In genomic region chr19:3500429-3501101, GRCh38 we compare ENCODE assay signal across 8 cellular contexts. TPM values are rescaled to one million over a fixed set of nuclear protein-coding genes. Genes with fewer than 3 reads are reported as not detected.
DNase-seq lines count a peak whose midpoint lies in the region; ATAC-seq, FAIRE-seq and TF ChIP-seq lines count a peak whose summit lies in the region.

Gene DOHH, minus strand, starts transcription at chr19:3500674. Its CDS starts 3,860 bp downstream, at chr19:3496814.

- no peaks in the 10 kb centered on the region for H3K27me3 ChIP-seq in pancreas
- H3K27me3 ChIP-seq in tibial nerve: no peaks in the 10 kb centered on the region

- peak; percentile 86 to 95 for TF ChIP-seq EP300 in tibial nerve (IDR thresholded peaks at IDR 0.05)

- no peaks in the 10 kb centered on the region for H3K9me3 ChIP-seq in pancreas
- no peaks in the 10 kb centered on the region for H3K9me3 ChIP-seq in tibial nerve

- H3K36me3 ChIP-seq in pancreas (peaks cover 0 to 9% (median 0%) of the 10 kb centered on the region in 3 donors), tibial nerve (peaks cover 0 to 24% (median under 1%) of the 10 kb centered on the region in 3 donors)

- TF ChIP-seq POLR2A in GM10847 (IDR thresholded peaks at IDR 0.05; ENCODE audit: extremely low read depth, insufficient read length): peak; percentile 84
- TF ChIP-seq POLR2A in tibial nerve (IDR thresholded peaks at IDR 0.05): peak in 1 of 2 donors; percentile 47

- peak; percentile 70 for FAIRE-seq in pancreas (lab: Jason Lieb, UNC)

- DNase-seq in NCI-H1417 (lab: John Stamatoyannopoulos, UW): peak; percentile 98 to 99 (median 99)
- DNase-seq in SW 1271 (lab: John Stamatoyannopoulos, UW): peak; percentile 87 to 95
- DNase-seq in activated naive CD8-positive, alpha-beta T cell treated with anti-CD3 and anti-CD28 coated beads, Interleukin-2, amount 50 U/mL, for 16 hours (ENCODE audit: low read depth, low spot score): peak; percentile 91
- peak; percentile 97 for DNase-seq in Right ventricle myocardium superior
- DNase-seq in pancreas: peak; percentile 94 to 99 (median 95)
- DNase-seq in tibial nerve (ENCODE audit: low spot score in 2 of 2): peak; percentile 85 to 94

- 0% methylated on average over 52 of the region's 52 CpGs for WGBS in pancreas, 2 donors
- WGBS in tibial nerve, 2 donors: 0% methylated on average over 27 of the region's 52 CpGs

- ATAC-seq in HG02678 (IDR thresholded peaks at IDR 0.05; ENCODE audit: unreplicated experiment) (peak; percentile 89), Right ventricle myocardium superior (ENCODE audit: poor library complexity) (peak; percentile 97), pancreas (peak; percentile 93 to 95 (median 94))

- TF ChIP-seq CTCF in pancreas (IDR thresholded peaks at IDR 0.05) (no peak), tibial nerve (IDR thresholded peaks at IDR 0.05) (peak in 2 of 5 experiments; percentile 37 to 53)

- intact Hi-C loops in Right ventricle myocardium superior (cut with DNase I) (no loop called here), pancreas (cut with DNase I) (no loop called here)

- H3K27ac ChIP-seq in pancreas (peak within 1 kb of the TSS; percentile 86 to 90 (median 88)), tibial nerve (peak within 1 kb of the TSS; percentile 76 to 89 (median 88))

- H3K4me1 ChIP-seq in pancreas (peaks cover 0 to 12% (median 3%) of the 10 kb centered on the region in 3 donors), tibial nerve (peaks cover 0 to 26% (median 9%) of the 10 kb centered on the region in 4 donors)

- H3K4me3 ChIP-seq in pancreas (peak within 1 kb of the TSS; percentile 69 to 93 (median 78)), tibial nerve (peak within 1 kb of the TSS; percentile 79 to 94 (median 88))

RNA-seq across cellular contexts. Expression of gene DOHH, which starts in this region (rescaled TPM):
- 10.5 TPM for total RNA-seq in Right ventricle myocardium superior
- total RNA-seq in pancreas: 1 to 10 TPM; 3.2 to 8.0 (median 4.7) TPM
- 10 to 100 TPM in 1 of 2 donors, 1 to 10 TPM in 1; 7.3 to 10.5 TPM for polyA plus RNA-seq in pancreas
- 10 to 100 TPM; 19.7 to 30.3 (median 23.0) TPM for total RNA-seq in tibial nerve

Comparison
In these comparisons a context has a peak if more than half of its experiments do, and no peak if none do; other contexts are left out.
1. Peak in every context shown above with its lines: DNase-seq, ATAC-seq, H3K4me3 ChIP-seq and H3K27ac ChIP-seq.